In the genomic region with DNA sequence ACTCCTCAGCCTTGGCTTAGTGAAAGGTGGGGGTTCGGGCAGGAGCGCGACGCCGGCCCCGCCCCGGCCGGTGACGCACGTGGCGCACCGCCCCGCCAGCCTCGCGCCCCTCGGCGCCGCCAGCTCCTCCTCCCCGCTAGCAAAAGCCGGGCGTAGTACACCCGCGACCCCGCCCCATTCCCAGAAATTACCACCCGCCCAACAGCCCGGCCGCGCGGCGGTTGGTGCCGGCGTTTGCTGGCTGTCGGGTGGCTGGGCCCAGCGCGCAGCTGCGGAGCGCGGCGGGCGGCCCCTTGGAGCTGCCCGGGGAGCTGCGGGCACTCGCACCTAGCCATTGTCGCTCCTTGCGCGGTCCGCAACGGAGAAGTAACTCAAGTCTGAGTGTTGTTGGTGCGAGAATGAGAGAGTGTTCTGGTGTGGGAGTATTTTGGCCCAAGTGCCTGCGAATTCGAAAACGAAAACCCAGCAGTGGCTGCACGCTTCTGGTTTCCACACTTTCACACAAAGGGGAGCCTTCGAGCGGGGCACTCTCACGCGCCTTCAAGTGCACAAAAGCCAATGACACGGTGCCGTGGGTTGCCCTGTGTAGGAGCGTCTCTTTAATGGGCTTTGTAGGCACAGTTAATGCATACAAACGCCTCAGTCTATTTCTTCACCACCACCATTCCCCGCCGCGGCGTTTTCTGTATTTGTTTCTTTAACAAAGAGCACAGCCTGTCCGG, we compare ENCODE assay signal across 8 cellular contexts. TPM values are rescaled to one million over a fixed set of nuclear protein-coding genes. Genes with fewer than 3 reads are reported as not detected.
DNase-seq lines count a peak whose midpoint lies in the region; ATAC-seq and TF ChIP-seq lines count a peak whose summit lies in the region.

No MANE protein-coding gene starts in this region.

- no peaks in the 10 kb centered on the region for H3K27me3 ChIP-seq in BJ (ENCODE audit: control insufficient read depth, insufficient read depth, low read length)

- ATAC-seq in HG03442 (IDR thresholded peaks at IDR 0.05; ENCODE audit: unreplicated experiment) (peak; percentile 68), left colon (peak; percentile 78)
- peak; percentile 77 for ATAC-seq in activated CD4-positive, alpha-beta T cell treated with anti-CD3 and anti-CD28 coated beads for 36 hours

- peak overlapping the region; percentile 72 for H3K27ac Mint-ChIP-seq in activated CD4-positive, alpha-beta T cell treated with anti-CD3 and anti-CD28 coated beads for 36 hours

- TF ChIP-seq CTCF in BJ (IDR thresholded peaks at IDR 0.05; ENCODE audit: insufficient read depth, low read depth, low read length) (no peak), choroid plexus epithelial cell (conservative IDR thresholded peaks at IDR 0.05; ENCODE audit: low read depth, low read length) (no peak)

- H3K4me3 ChIP-seq in BJ (ENCODE audit: low read depth, low read length) = peak overlapping the region; percentile 92
- H3K4me3 ChIP-seq in choroid plexus epithelial cell (ENCODE audit: low read depth, low read length) = peak overlapping the region; percentile 90

- peak; percentile 67 for DNase-seq in BJ (ENCODE audit: low read depth)
- DNase-seq in GM19240 (ENCODE audit: insufficient read length, low spot score) = peak; percentile 52
- DNase-seq in NCI-H510A (lab: John Stamatoyannopoulos, UW) = peak; percentile 78
- peak; percentile 95 for DNase-seq in activated CD4-positive, alpha-beta T cell treated with anti-CD3 and anti-CD28 coated beads for 36 hours
- DNase-seq in choroid plexus epithelial cell (ENCODE audit: low read depth) = peak; percentile 96
- peak; percentile 94 to 96 for DNase-seq in left colon
- DNase-seq in stimulated activated CD4-positive, alpha-beta T cell treated with anti-CD3 and anti-CD28 coated beads, Interleukin-1b, Interleukin-23, amount 100 ng/mL, for 4 hours (ENCODE audit: low read depth in 2 of 2) = peak; percentile 83 to 86

- CTCF ChIA-PET in BJ (lab: Yijun Ruan, JAX) = interaction anchor here (0.5 to 2.7 kb wide), 6 partner anchors 10 to 184 kb away, joined by 3 to 10 read pairs (median 4); no protein-coding TSS in a partner anchor
- CTCF ChIA-PET in activated CD4-positive, alpha-beta T cell treated with anti-CD3 and anti-CD28 coated beads for 36 hours (lab: Charles Lee) = interaction anchor here (0.7 to 1.7 kb wide), 6 partner anchors 10 to 147 kb away, joined by 3 to 9 read pairs (median 3); partner anchors contain the start of gene NAA15

- no peaks in the 10 kb centered on the region for H3K9me3 Mint-ChIP-seq in activated CD4-positive, alpha-beta T cell treated with anti-CD3 and anti-CD28 coated beads for 36 hours (ENCODE audit: low read depth)

- no peaks in the 10 kb centered on the region for H3K36me3 Mint-ChIP-seq in activated CD4-positive, alpha-beta T cell treated with anti-CD3 and anti-CD28 coated beads for 36 hours (ENCODE audit: low read depth)

- H3K4me3 Mint-ChIP-seq in activated CD4-positive, alpha-beta T cell treated with anti-CD3 and anti-CD28 coated beads for 36 hours = peak overlapping the region; percentile 81

- POLR2A ChIA-PET in BJ (lab: Charles Lee) = interaction anchor here (0.7 kb wide), 1 partner anchor 315 kb away, joined by 3 read pairs; no protein-coding TSS in a partner anchor
- POLR2A ChIA-PET in activated CD4-positive, alpha-beta T cell treated with anti-CD3 and anti-CD28 coated beads for 36 hours (lab: Charles Lee) = interaction anchor here (0.5 to 3.9 kb wide), 4 partner anchors 89 to 262 kb away, joined by 5 to 34 read pairs (median 10); partner anchors contain the start of genes NAA15 and NDUFC1

- H3K27me3 Mint-ChIP-seq in activated CD4-positive, alpha-beta T cell treated with anti-CD3 and anti-CD28 coated beads for 36 hours = peaks cover 12% of the 10 kb centered on the region

- intact Hi-C loops in activated CD4-positive, alpha-beta T cell treated with anti-CD3 and anti-CD28 coated beads for 36 hours (cut with DNase I, micrococcal nuclease) = loop anchor here (1.0 to 10.0 kb wide), 18 partner anchors 77 to 1344 kb away; partner anchors contain the start of genes NAA15 (in 2 of the 2), NOCT (in 2 of the 2), ELMOD2 (in 1 of the 2) and SLC7A11 (in 1 of the 2)
- intact Hi-C loops in left colon (cut with DNase I, micrococcal nuclease) = loop anchor here in 1 of 2 donors (10.0 kb wide), 1 partner anchor 93 kb away; no protein-coding TSS in a partner anchor

- peaks cover 12% of the 10 kb centered on the region for H3K4me1 Mint-ChIP-seq in activated CD4-positive, alpha-beta T cell treated with anti-CD3 and anti-CD28 coated beads for 36 hours

- no peaks in the 10 kb centered on the region for H3K36me3 ChIP-seq in BJ (ENCODE audit: control insufficient read depth, insufficient read depth, low read length)

RNA-seq across cellular contexts. Expression of gene ELF2, which starts 1.0 kb away (rescaled TPM):
- 23.9 and 28.6 TPM in 2 replicates for polyA plus RNA-seq in BJ (2011; rRNA removed)
- 26.3 and 32.6 TPM in 2 replicates for polyA minus RNA-seq in BJ (2011; rRNA and poly(A)+ RNA removed)
- 10 to 100 TPM; 26.2 to 33.4 TPM for total RNA-seq in activated CD4-positive, alpha-beta T cell treated with anti-CD3 and anti-CD28 coated beads for 36 hours
- 10 to 100 TPM; 32.6 TPM for total RNA-seq in left colon

Comparison
In these comparisons a context has a peak if more than half of its experiments do, and no peak if none do; other contexts are left out.
1. Peak in every context shown above with its lines: DNase-seq, ATAC-seq and H3K4me3 ChIP-seq.